Comparison of ENCODE assay signal across 8 cellular contexts in genomic region chr16:72787519-72788268, GRCh38.
DNase-seq lines count a peak whose midpoint lies in the region; ATAC-seq and TF ChIP-seq lines count a peak whose summit lies in the region.

No MANE protein-coding gene starts in this region.

- H3K4me1 Mint-ChIP-seq in activated T-cell treated with anti-CD3 and anti-CD28 coated beads, Interleukin-2, amount 50 U/mL, for 4 hours (ENCODE audit: low read depth) = peaks cover 17% of the 10 kb centered on the region

- ATAC-seq in HG02610 (IDR thresholded peaks at IDR 0.05; ENCODE audit: unreplicated experiment) = peak; percentile 88
- ATAC-seq in activated T-cell treated with anti-CD3 and anti-CD28 coated beads, Interleukin-2, amount 50 U/mL, for 4 hours = peak; percentile 92 to 93

- no peak for TF ChIP-seq CTCF in fibroblast of mammary gland (conservative IDR thresholded peaks at IDR 0.05; ENCODE audit: control insufficient read depth, insufficient read depth, low read depth, low read length)
- TF ChIP-seq CTCF in neural cell (IDR thresholded peaks at IDR 0.05; ENCODE audit: poor library complexity, severe bottlenecking) = no peak

- H2AFZ ChIP-seq in neural cell (ENCODE audit: low read depth, low read length) = no peak overlapping the region

- H3F3A ChIP-seq in neural cell (ENCODE audit: insufficient read depth, low read length, poor library complexity, severe bottlenecking) = peaks cover 10% of the 10 kb centered on the region

- H3K4me3 ChIP-seq in GM08714 (ENCODE audit: low read length) = peak overlapping the region; percentile 68; the same call in 1 of the 2 replicates
- peak overlapping the region; percentile 53 for H3K4me3 ChIP-seq in fibroblast of mammary gland (ENCODE audit: control insufficient read depth, low read depth, low read length)
- H3K4me3 ChIP-seq in neural cell (ENCODE audit: low read length) = peak overlapping the region; percentile 59

- DNase-seq in NCI-H2107 treated with DMSO at 0.1 percent for 48 hours (lab: John Stamatoyannopoulos, UW; ENCODE audit: unreplicated experiment) (peak; percentile 36), fibroblast of mammary gland (ENCODE audit: low read depth) (peak; percentile 91), mesenteric fat pad (ENCODE audit: low spot score) (no peak)
- peak; percentile 40 for DNase-seq in activated T-cell treated with anti-CD3 and anti-CD28 coated beads, Interleukin-2, amount 50 U/mL, for 4 hours
- DNase-seq in stimulated activated naive CD4-positive, alpha-beta T cell treated with Interleukin-2 at 50 U/mL for 16 hours (lab: John Stamatoyannopoulos, UW) = peak; percentile 66

- TF ChIP-seq RAD21 in neural cell (conservative IDR thresholded peaks at IDR 0.05) = peak; percentile 45

- no peaks in the 10 kb centered on the region for H3K36me3 Mint-ChIP-seq in activated T-cell treated with anti-CD3 and anti-CD28 coated beads, Interleukin-2, amount 50 U/mL, for 4 hours (ENCODE audit: insufficient read depth)

- peaks cover 92% of the 10 kb centered on the region for H3K79me2 ChIP-seq in neural cell (replicated peaks; ENCODE audit: insufficient read depth, low read length)

- H3K4me2 ChIP-seq in neural cell (ENCODE audit: low read length) = peak overlapping the region; percentile 55

- no peaks in the 10 kb centered on the region for H3K27me3 ChIP-seq in neural cell (ENCODE audit: insufficient read depth, low read depth, low read length)

- H3K9me2 ChIP-seq in neural cell (ENCODE audit: insufficient read depth, low read length) = no peaks in the 10 kb centered on the region

- H3K27ac ChIP-seq in neural cell (ENCODE audit: low read length) = peak overlapping the region; percentile 93

- H3K36me3 ChIP-seq in neural cell (ENCODE audit: insufficient read depth, low read length) = peaks cover 43% of the 10 kb centered on the region

- no peak for TF ChIP-seq EP300 in neural cell (conservative IDR thresholded peaks at IDR 0.05; ENCODE audit: poor library complexity, severe bottlenecking)

- H3K9me3 Mint-ChIP-seq in activated T-cell treated with anti-CD3 and anti-CD28 coated beads, Interleukin-2, amount 50 U/mL, for 4 hours = no peaks in the 10 kb centered on the region

- H3K27me3 Mint-ChIP-seq in activated T-cell treated with anti-CD3 and anti-CD28 coated beads, Interleukin-2, amount 50 U/mL, for 4 hours (ENCODE audit: low read depth) = peaks cover 29% of the 10 kb centered on the region

- no peaks in the 10 kb centered on the region for H3K9me3 ChIP-seq in neural cell (ENCODE audit: low read length)

- no peaks in the 10 kb centered on the region for H4K20me1 ChIP-seq in neural cell (ENCODE audit: insufficient read depth)

- H3K9ac ChIP-seq in neural cell (ENCODE audit: low read length) = peak overlapping the region; percentile 74

- H3K4me3 Mint-ChIP-seq in activated T-cell treated with anti-CD3 and anti-CD28 coated beads, Interleukin-2, amount 50 U/mL, for 4 hours = peak overlapping the region; percentile 80

TF ChIP-seq in neural cell, 6 proteins besides CTCF, POLR2A, EP300 and RAD21:
- TF ChIP-seq POLR2AphosphoS5 (IDR thresholded peaks at IDR 0.05) (peak; percentile 65), SMC3 (conservative IDR thresholded peaks at IDR 0.05; ENCODE audit: poor library complexity) (peak; percentile 57), TAF1 (IDR thresholded peaks at IDR 0.05; ENCODE audit: low read depth) (no peak)
